3 cellular contexts compared by ENCODE assay signal in genomic region chr9:21334603-21334968, GRCh38.
TF ChIP-seq lines count a peak whose summit lies in the region.

No MANE protein-coding gene starts in this region.

TF ChIP-seq in A549, 52 proteins besides CTCF, POLR2A, EP300 and RAD21 (continued from another document):
- TF ChIP-seq, protein P1, sequence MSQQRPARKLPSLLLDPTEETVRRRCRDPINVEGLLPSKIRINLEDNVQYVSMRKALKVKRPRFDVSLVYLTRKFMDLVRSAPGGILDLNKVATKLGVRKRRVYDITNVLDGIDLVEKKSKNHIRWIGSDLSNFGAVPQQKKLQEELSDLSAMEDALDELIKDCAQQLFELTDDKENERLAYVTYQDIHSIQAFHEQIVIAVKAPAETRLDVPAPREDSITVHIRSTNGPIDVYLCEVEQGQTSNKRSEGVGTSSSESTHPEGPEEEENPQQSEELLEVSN (IDR thresholded peaks at IDR 0.05; ENCODE audit: borderline replicate concordance, low read depth): no peak
- no peak for TF ChIP-seq RFX5 (IDR thresholded peaks at IDR 0.05)
- TF ChIP-seq ZFP36 (IDR thresholded peaks at IDR 0.05; ENCODE audit: borderline replicate concordance, partially characterized antibody): no peak
- TF ChIP-seq, protein P2, sequence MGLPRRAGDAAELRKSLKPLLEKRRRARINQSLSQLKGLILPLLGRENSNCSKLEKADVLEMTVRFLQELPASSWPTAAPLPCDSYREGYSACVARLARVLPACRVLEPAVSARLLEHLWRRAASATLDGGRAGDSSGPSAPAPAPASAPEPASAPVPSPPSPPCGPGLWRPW (IDR thresholded peaks at IDR 0.05): no peak
- no peak for TF ChIP-seq USF2 (IDR thresholded peaks at IDR 0.05)
- no peak for TF ChIP-seq HOXB13 (CRISPR knock-in tag; IDR thresholded peaks at IDR 0.05; ENCODE audit: low read depth)
- TF ChIP-seq, protein P3, sequence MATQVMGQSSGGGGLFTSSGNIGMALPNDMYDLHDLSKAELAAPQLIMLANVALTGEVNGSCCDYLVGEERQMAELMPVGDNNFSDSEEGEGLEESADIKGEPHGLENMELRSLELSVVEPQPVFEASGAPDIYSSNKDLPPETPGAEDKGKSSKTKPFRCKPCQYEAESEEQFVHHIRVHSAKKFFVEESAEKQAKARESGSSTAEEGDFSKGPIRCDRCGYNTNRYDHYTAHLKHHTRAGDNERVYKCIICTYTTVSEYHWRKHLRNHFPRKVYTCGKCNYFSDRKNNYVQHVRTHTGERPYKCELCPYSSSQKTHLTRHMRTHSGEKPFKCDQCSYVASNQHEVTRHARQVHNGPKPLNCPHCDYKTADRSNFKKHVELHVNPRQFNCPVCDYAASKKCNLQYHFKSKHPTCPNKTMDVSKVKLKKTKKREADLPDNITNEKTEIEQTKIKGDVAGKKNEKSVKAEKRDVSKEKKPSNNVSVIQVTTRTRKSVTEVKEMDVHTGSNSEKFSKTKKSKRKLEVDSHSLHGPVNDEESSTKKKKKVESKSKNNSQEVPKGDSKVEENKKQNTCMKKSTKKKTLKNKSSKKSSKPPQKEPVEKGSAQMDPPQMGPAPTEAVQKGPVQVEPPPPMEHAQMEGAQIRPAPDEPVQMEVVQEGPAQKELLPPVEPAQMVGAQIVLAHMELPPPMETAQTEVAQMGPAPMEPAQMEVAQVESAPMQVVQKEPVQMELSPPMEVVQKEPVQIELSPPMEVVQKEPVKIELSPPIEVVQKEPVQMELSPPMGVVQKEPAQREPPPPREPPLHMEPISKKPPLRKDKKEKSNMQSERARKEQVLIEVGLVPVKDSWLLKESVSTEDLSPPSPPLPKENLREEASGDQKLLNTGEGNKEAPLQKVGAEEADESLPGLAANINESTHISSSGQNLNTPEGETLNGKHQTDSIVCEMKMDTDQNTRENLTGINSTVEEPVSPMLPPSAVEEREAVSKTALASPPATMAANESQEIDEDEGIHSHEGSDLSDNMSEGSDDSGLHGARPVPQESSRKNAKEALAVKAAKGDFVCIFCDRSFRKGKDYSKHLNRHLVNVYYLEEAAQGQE (IDR thresholded peaks at IDR 0.05): no peak
- TF ChIP-seq ATOH8 (CRISPR knock-in tag; IDR thresholded peaks at IDR 0.05; ENCODE audit: low read depth): no peak
- no peak for TF ChIP-seq EHF (CRISPR knock-in tag; IDR thresholded peaks at IDR 0.05)
- no peak for TF ChIP-seq CEBPB (IDR thresholded peaks at IDR 0.05)
- no peak for TF ChIP-seq HOXB5 (CRISPR knock-in tag; IDR thresholded peaks at IDR 0.05)
- TF ChIP-seq CBX2 (IDR thresholded peaks at IDR 0.05; ENCODE audit: borderline replicate concordance, low read depth): no peak
- no peak for TF ChIP-seq NPAS2 (CRISPR knock-in tag; IDR thresholded peaks at IDR 0.05; ENCODE audit: borderline replicate concordance)

TF ChIP-seq in GM23338, 12 proteins besides CTCF, POLR2A, EP300 and RAD21 (continued from another document and continues in another):
- TF ChIP-seq POLR2AphosphoS5 (IDR thresholded peaks at IDR 0.05; ENCODE audit: low read depth): no peak
- no peak for TF ChIP-seq CREB1 (CRISPR knock-in tag; IDR thresholded peaks at IDR 0.05; ENCODE audit: low read depth)
- no peak for TF ChIP-seq STAT1 (IDR thresholded peaks at IDR 0.05; ENCODE audit: unreplicated experiment)
- no peak for TF ChIP-seq EZH2phosphoT487 (IDR thresholded peaks at IDR 0.05; ENCODE audit: unreplicated experiment)
- no peak for TF ChIP-seq ZNF331 (CRISPR knock-in tag; IDR thresholded peaks at IDR 0.05; ENCODE audit: low read depth)
- no peak for TF ChIP-seq EZH2 (IDR thresholded peaks at IDR 0.05; ENCODE audit: low read depth, unreplicated experiment)
- TF ChIP-seq ZNF114 (CRISPR knock-in tag; IDR thresholded peaks at IDR 0.05): no peak
- TF ChIP-seq ZNF462 (CRISPR knock-in tag; IDR thresholded peaks at IDR 0.05): no peak
- TF ChIP-seq JUNB (IDR thresholded peaks at IDR 0.05; ENCODE audit: unreplicated experiment): no peak
- TF ChIP-seq ETS1 (IDR thresholded peaks at IDR 0.05): no peak

TF ChIP-seq in liver, 16 proteins besides CTCF, POLR2A, EP300 and RAD21:
- TF ChIP-seq, protein P3 (IDR thresholded peaks at IDR 0.05): no peak
- TF ChIP-seq RXRA (IDR thresholded peaks at IDR 0.05): no peak
- no peak for TF ChIP-seq SP1 (IDR thresholded peaks at IDR 0.05)
- TF ChIP-seq EGR1 (IDR thresholded peaks at IDR 0.05; ENCODE audit: low read depth in 2 of 2): no peak
- peak; percentile 36 for TF ChIP-seq YY1 (IDR thresholded peaks at IDR 0.05)
- TF ChIP-seq NR2F2 (IDR thresholded peaks at IDR 0.05): no peak
- TF ChIP-seq, protein P4, sequence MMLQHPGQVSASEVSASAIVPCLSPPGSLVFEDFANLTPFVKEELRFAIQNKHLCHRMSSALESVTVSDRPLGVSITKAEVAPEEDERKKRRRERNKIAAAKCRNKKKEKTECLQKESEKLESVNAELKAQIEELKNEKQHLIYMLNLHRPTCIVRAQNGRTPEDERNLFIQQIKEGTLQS (IDR thresholded peaks at IDR 0.05): no peak
TF ChIP-seq in liver: peak in this region for 1.
